Comparison of ENCODE assay signal across 1 cellular context in genomic region chr5:43040287-43041098, GRCh38.
TF ChIP-seq lines count a peak whose summit lies in the region.

Gene ANXA2R (minus strand): TSS chr5:43040319. CDS start chr5:43040046, 273 bp downstream.

TF ChIP-seq in IMR-90, 13 proteins besides CTCF, POLR2A, EP300 and RAD21 (continued from another document):
- TF ChIP-seq RCOR1 (IDR thresholded peaks at IDR 0.05; ENCODE audit: insufficient replicate concordance, low read length), result peak; percentile 29
- no peak for TF ChIP-seq MAZ (IDR thresholded peaks at IDR 0.05; ENCODE audit: borderline replicate concordance, low read depth, low read length)
- TF ChIP-seq MXI1 (IDR thresholded peaks at IDR 0.05; ENCODE audit: borderline replicate concordance, low read depth, low read length), result peak; percentile 57; the same call in 1 of the 2 replicates
- peak; percentile 30; the same call in 1 of the 2 replicates for TF ChIP-seq CHD1 (IDR thresholded peaks at IDR 0.05; ENCODE audit: low read depth, low read length)
TF ChIP-seq in IMR-90: peak in this region for 5.
